In genomic region chr19:41753159-41753558, GRCh38 we compare ENCODE assay signal across 8 cellular contexts. TPM values are rescaled to one million over a fixed set of nuclear protein-coding genes. Genes with fewer than 3 reads are reported as not detected.
A peak's percentile ranks its signal among the peaks of the same experiment; 100 is the strongest.
DNase-seq lines count a peak whose midpoint lies in the region; ATAC-seq, FAIRE-seq and TF ChIP-seq lines count a peak whose summit lies in the region.

No MANE protein-coding gene starts in this region.

- H3K4me3 ChIP-seq in ascending aorta (no peak overlapping the region), keratinocyte (ENCODE audit: control insufficient read depth in 2 of 3, extremely low read depth in 1 of 3, insufficient read depth in 2 of 3, low read depth in 1 of 3, low read length in 3 of 3) (no peak overlapping the region)

- no peaks in the 10 kb centered on the region for H3K36me3 ChIP-seq in ascending aorta
- H3K36me3 ChIP-seq in keratinocyte (ENCODE audit: control insufficient read depth in 2 of 2, extremely low read depth in 1 of 2, insufficient read depth in 2 of 2, low read length in 2 of 2) = no peaks in the 10 kb centered on the region

- H4K20me1 ChIP-seq in keratinocyte (ENCODE audit: control insufficient read depth, extremely low read depth, insufficient read depth, low read length) = peaks cover 2% of the 10 kb centered on the region

- H3K4me1 ChIP-seq in ascending aorta (no peaks in the 10 kb centered on the region), keratinocyte (ENCODE audit: control insufficient read depth, extremely low read depth, insufficient read depth, low read length) (no peaks in the 10 kb centered on the region)

- H3K27me3 ChIP-seq in ascending aorta = no peaks in the 10 kb centered on the region
- H3K27me3 ChIP-seq in keratinocyte (ENCODE audit: control insufficient read depth, extremely low read depth, insufficient read depth, low read length) = peaks cover 11% of the 10 kb centered on the region

- H3K4me2 ChIP-seq in keratinocyte (ENCODE audit: control insufficient read depth, extremely low read depth, insufficient read depth, low read depth, low read length) = no peak overlapping the region

- dilution Hi-C loops in keratinocyte (cut with MboI; ENCODE audit: extremely low pct_ligation_motif_present, low sequenced_read_pairs) = no loop called here

- ATAC-seq in HG03139 (IDR thresholded peaks at IDR 0.05; ENCODE audit: unreplicated experiment) (no peak), GM18861 (IDR thresholded peaks at IDR 0.05; ENCODE audit: unreplicated experiment) (no peak)

- H3K9me1 ChIP-seq in keratinocyte (ENCODE audit: control insufficient read depth, extremely low read depth, insufficient read depth, low read length) = no peaks in the 10 kb centered on the region

- H3K27ac ChIP-seq in ascending aorta (no peak overlapping the region), keratinocyte (ENCODE audit: control insufficient read depth, insufficient read depth, low read length) (no peak overlapping the region)

- no peak overlapping the region for H2AFZ ChIP-seq in keratinocyte (ENCODE audit: control insufficient read depth, low read length)

- TF ChIP-seq CTCF in ascending aorta (IDR thresholded peaks at IDR 0.05) = peak; percentile 16 to 43 (median 17)
- peak; percentile 77 to 86 (median 80) for TF ChIP-seq CTCF in keratinocyte (optimal IDR thresholded peaks at IDR 0.05 in 1 of 3, IDR thresholded peaks at IDR 0.05 in 1 of 3, conservative IDR thresholded peaks at IDR 0.05 in 1 of 3; ENCODE audit: extremely low read depth in 1 of 3, insufficient read depth in 2 of 3, low read length in 3 of 3)

- DNase-seq in COR-L47 (lab: John Stamatoyannopoulos, UW) (peak; percentile 48), HuH-7.5 (ENCODE audit: low spot score) (peak; percentile 31), T-helper 2 cell (peak; percentile 16 to 67 (median 59)), ascending aorta (ENCODE audit: low spot score in 2 of 2) (no peak), keratinocyte (ENCODE audit: low read depth, low spot score) (no peak)
- peak; percentile 68 for DNase-seq in stimulated activated CD8-positive, alpha-beta memory T cell treated with anti-CD3 and anti-CD28 coated beads, Interleukin-12 subunit alpha, Interleukin-12 subunit beta, amount 100 ng/mL, for 1 hour (ENCODE audit: low read depth)

- no peak overlapping the region for H3K9ac ChIP-seq in keratinocyte (ENCODE audit: control insufficient read depth, extremely low read depth, insufficient read depth, low read length)

- no peaks in the 10 kb centered on the region for H3K79me2 ChIP-seq in keratinocyte (ENCODE audit: control insufficient read depth, insufficient read depth, low read length)

- FAIRE-seq in keratinocyte (lab: Jason Lieb, UNC) = no peak

- intact Hi-C loops in ascending aorta (cut with DNase I) = no loop called here

- H3K9me3 ChIP-seq in ascending aorta (no peaks in the 10 kb centered on the region), keratinocyte (ENCODE audit: control insufficient read depth, low read depth, low read length) (no peaks in the 10 kb centered on the region)

RNA-seq across cellular contexts. Expression of gene CEACAM6, which starts 2.2 kb away (rescaled TPM):
- total RNA-seq in ascending aorta = not detected
- 0.28 to 1.2 TPM (median 1.00 TPM) in 3 replicates for polyA plus RNA-seq in keratinocyte
- 1.3 TPM for polyA plus RNA-seq in keratinocyte (2011; ENCODE audit: low read depth)
- 0.32 and 1.1 TPM in 2 replicates for polyA plus RNA-seq in keratinocyte (2011; cell fraction: cytosol; rRNA removed)
- polyA plus RNA-seq in keratinocyte (2011; cell fraction: nucleus; rRNA removed) = 2.1 and 4.2 TPM in 2 replicates
- polyA plus RNA-seq in keratinocyte (2012; ENCODE audit: low replicate concordance) = 1.1 and 2.0 TPM in 2 replicates
- 0.66 to 0.75 TPM (median 0.70 TPM) in 3 replicates for polyA minus RNA-seq in keratinocyte
- not detected for polyA minus RNA-seq in keratinocyte (2011; cell fraction: cytosol; rRNA and poly(A)+ RNA removed)
- 2.0 and 3.4 TPM in 2 replicates for polyA minus RNA-seq in keratinocyte (2011; cell fraction: nucleus; rRNA and poly(A)+ RNA removed)

RNA-seq across cellular contexts. Expression of gene CEACAM3, which starts 43.2 kb away (rescaled TPM):
- total RNA-seq in ascending aorta = not detected
- not detected in 3 replicates for polyA plus RNA-seq in keratinocyte
- not detected for polyA plus RNA-seq in keratinocyte (2011; ENCODE audit: low read depth)
- not detected in 2 replicates for polyA plus RNA-seq in keratinocyte (2011; cell fraction: cytosol; rRNA removed)
- polyA plus RNA-seq in keratinocyte (2011; cell fraction: nucleus; rRNA removed) = not detected in 2 replicates
- polyA plus RNA-seq in keratinocyte (2012; ENCODE audit: low replicate concordance) = not detected in 2 replicates
- polyA minus RNA-seq in keratinocyte = not detected in 3 replicates
- not detected for polyA minus RNA-seq in keratinocyte (2011; cell fraction: cytosol; rRNA and poly(A)+ RNA removed)
- polyA minus RNA-seq in keratinocyte (2011; cell fraction: nucleus; rRNA and poly(A)+ RNA removed) = not detected in 2 replicates

RNA-seq across cellular contexts. Expression of gene CEACAM5, which starts 44.7 kb away (rescaled TPM):
- not detected for total RNA-seq in ascending aorta
- 0.03 TPM in 1 of 3 replicates, not detected in the others for polyA plus RNA-seq in keratinocyte
- polyA plus RNA-seq in keratinocyte (2011; ENCODE audit: low read depth) = not detected
- polyA plus RNA-seq in keratinocyte (2011; cell fraction: cytosol; rRNA removed) = not detected in 2 replicates
- 0.05 TPM in 1 of 2 replicates, not detected in the other for polyA plus RNA-seq in keratinocyte (2011; cell fraction: nucleus; rRNA removed)
- not detected in 2 replicates for polyA plus RNA-seq in keratinocyte (2012; ENCODE audit: low replicate concordance)
- not detected in 3 replicates for polyA minus RNA-seq in keratinocyte
- not detected for polyA minus RNA-seq in keratinocyte (2011; cell fraction: cytosol; rRNA and poly(A)+ RNA removed)
- polyA minus RNA-seq in keratinocyte (2011; cell fraction: nucleus; rRNA and poly(A)+ RNA removed) = not detected in 2 replicates

Comparison
In these comparisons a context has a peak if more than half of its experiments do, and no peak if none do; other contexts are left out.
1. DNase-seq: peak in COR-L47 (single experiment), HuH-7.5 (single experiment), T-helper 2 cell (5 of 5) and stimulated activated CD8-positive, alpha-beta memory T cell treated with anti-CD3 and anti-CD28 coated beads, Interleukin-12 subunit alpha, Interleukin-12 subunit beta, amount 100 ng/mL, for 1 hour (single experiment); none in ascending aorta (0 of 2) and keratinocyte (single experiment).